In genomic region chr16:81143921-81144471, GRCh38 we compare ENCODE assay signal across 2 cellular contexts.
TF ChIP-seq lines count a peak whose summit lies in the region.

No MANE protein-coding gene starts in this region.

TF ChIP-seq in Ishikawa, 13 proteins besides CTCF, POLR2A, EP300 and RAD21:
- TF ChIP-seq TEAD4 (IDR thresholded peaks at IDR 0.05) (peak; percentile 51; the same call in 1 of the 2 replicates), EGR1 (IDR thresholded peaks at IDR 0.05) (no peak)

TF ChIP-seq in HepG2, 621 proteins besides CTCF, POLR2A, EP300 and RAD21:
- TF ChIP-seq NFAT5 (CRISPR knock-in tag; IDR thresholded peaks at IDR 0.05) = no peak
- peak; percentile 30 for TF ChIP-seq FOSL2 (CRISPR knock-in tag; IDR thresholded peaks at IDR 0.05)
- TF ChIP-seq PHF21A (CRISPR knock-in tag; IDR thresholded peaks at IDR 0.05) = no peak
- no peak for TF ChIP-seq ZNF460 (CRISPR knock-in tag; IDR thresholded peaks at IDR 0.05; ENCODE audit: borderline replicate concordance)
- no peak for TF ChIP-seq KIAA2018 (CRISPR knock-in tag; IDR thresholded peaks at IDR 0.05; ENCODE audit: borderline replicate concordance)
